In the genomic region with DNA sequence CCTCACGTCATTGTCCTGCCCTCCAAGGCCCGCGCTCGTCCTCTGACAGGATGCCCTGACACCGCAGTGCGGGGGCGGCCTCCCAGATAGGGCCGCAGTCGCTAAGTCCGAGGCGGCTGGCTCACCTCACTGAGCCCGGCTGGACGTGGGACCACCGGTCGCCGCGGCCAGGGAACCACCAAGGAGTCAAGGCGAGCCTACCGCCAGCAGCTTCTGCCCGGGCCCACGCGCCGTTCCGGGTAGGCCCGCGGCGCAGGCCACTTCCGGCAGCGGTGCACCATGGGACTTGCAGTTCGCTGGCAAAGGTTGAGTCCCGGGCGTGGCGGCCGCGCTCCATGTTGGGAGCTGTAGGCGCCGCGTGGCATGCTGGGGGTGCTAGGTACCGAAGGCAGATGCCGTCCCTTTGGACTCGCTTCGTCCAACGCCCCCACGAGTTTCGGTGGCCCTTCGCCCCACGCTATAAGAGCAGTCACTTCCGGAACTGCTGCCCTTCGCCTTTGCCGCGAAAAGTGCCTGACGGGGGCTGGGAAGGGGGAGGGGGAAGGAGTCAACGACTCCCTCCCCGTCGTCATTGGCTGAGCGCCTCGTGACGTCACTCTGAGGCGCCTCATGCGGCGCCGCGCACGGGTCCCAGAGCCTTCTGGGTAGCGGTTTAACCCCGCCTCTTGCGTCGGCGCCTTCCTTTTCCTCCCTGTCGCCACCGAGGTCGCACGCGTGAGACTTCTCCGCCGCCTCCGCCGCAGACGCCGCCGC, we compare ENCODE assay signal across 1 cellular context.
TF ChIP-seq lines count a peak whose summit lies in the region.

Gene RPLP2 (plus strand): TSS at position 681 of the 753 bp plus-strand sequence. CDS start 268 bp downstream, outside the sequence.

TF ChIP-seq in HepG2, 621 proteins besides CTCF, POLR2A, EP300 and RAD21 (continued from another document):
- TF ChIP-seq TEF (CRISPR knock-in tag; IDR thresholded peaks at IDR 0.05) (no peak), GLI4 (CRISPR knock-in tag; IDR thresholded peaks at IDR 0.05; ENCODE audit: borderline replicate concordance) (no peak), NFE2L2 (IDR thresholded peaks at IDR 0.05; ENCODE audit: low read length) (no peak), CEBPB (IDR thresholded peaks at IDR 0.05; ENCODE audit: borderline replicate concordance, low read depth, low read length) (no peak), TERF1 (CRISPR knock-in tag; IDR thresholded peaks at IDR 0.05) (no peak), ZNF629 (CRISPR knock-in tag; conservative IDR thresholded peaks at IDR 0.05) (peak; percentile 7; the same call in 1 of the 2 replicates), SP140L (CRISPR knock-in tag; IDR thresholded peaks at IDR 0.05; ENCODE audit: borderline replicate concordance) (no peak), TBL1XR1 (IDR thresholded peaks at IDR 0.05; ENCODE audit: borderline replicate concordance, low read length, partially characterized antibody) (peak; percentile 78), NFYC (CRISPR knock-in tag; IDR thresholded peaks at IDR 0.05) (peak; percentile 90)
- TF ChIP-seq, protein P1, sequence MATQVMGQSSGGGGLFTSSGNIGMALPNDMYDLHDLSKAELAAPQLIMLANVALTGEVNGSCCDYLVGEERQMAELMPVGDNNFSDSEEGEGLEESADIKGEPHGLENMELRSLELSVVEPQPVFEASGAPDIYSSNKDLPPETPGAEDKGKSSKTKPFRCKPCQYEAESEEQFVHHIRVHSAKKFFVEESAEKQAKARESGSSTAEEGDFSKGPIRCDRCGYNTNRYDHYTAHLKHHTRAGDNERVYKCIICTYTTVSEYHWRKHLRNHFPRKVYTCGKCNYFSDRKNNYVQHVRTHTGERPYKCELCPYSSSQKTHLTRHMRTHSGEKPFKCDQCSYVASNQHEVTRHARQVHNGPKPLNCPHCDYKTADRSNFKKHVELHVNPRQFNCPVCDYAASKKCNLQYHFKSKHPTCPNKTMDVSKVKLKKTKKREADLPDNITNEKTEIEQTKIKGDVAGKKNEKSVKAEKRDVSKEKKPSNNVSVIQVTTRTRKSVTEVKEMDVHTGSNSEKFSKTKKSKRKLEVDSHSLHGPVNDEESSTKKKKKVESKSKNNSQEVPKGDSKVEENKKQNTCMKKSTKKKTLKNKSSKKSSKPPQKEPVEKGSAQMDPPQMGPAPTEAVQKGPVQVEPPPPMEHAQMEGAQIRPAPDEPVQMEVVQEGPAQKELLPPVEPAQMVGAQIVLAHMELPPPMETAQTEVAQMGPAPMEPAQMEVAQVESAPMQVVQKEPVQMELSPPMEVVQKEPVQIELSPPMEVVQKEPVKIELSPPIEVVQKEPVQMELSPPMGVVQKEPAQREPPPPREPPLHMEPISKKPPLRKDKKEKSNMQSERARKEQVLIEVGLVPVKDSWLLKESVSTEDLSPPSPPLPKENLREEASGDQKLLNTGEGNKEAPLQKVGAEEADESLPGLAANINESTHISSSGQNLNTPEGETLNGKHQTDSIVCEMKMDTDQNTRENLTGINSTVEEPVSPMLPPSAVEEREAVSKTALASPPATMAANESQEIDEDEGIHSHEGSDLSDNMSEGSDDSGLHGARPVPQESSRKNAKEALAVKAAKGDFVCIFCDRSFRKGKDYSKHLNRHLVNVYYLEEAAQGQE (IDR thresholded peaks at IDR 0.05; ENCODE audit: borderline replicate concordance in 1 of 2, low read depth in 1 of 2, low read length in 2 of 2) = peak in 1 of 2 experiments; percentile 45; a peak in 2 of 4 replicates
- TF ChIP-seq, protein P2, sequence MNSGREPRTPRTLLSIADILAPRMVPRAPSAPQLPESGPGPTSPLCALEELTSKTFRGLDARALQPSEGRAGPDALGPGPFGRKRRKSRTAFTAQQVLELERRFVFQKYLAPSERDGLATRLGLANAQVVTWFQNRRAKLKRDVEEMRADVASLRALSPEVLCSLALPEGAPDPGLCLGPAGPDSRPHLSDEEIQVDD (CRISPR knock-in tag; IDR thresholded peaks at IDR 0.05; ENCODE audit: borderline replicate concordance) = peak; percentile 86; the same call in 1 of the 2 replicates
